21 cellular contexts compared by ENCODE assay signal in genomic region chr14:98513558-98513957, GRCh38.
"Had no signal": no experiment of that assay in that cellular context is flagged by ENCODE, and none has a peak within 500 bp of the region (broad histone marks: within the 10 kb centered on the region; RNA-seq: fewer than 3 reads in every experiment).

No MANE protein-coding gene starts in this region.

- H3K4me3 ChIP-seq: adrenal gland, SJSA1 had no signal

- H3K27me3 ChIP-seq: adrenal gland, SJSA1 had no signal

- H3K36me3 Mint-ChIP-seq: IgD-negative memory B cell had no signal

- H3K4me1 Mint-ChIP-seq: IgD-negative memory B cell had no signal

- H3K4me3 Mint-ChIP-seq: activated CD8-positive, alpha-beta memory T cell treated with anti-CD3 and anti-CD28 coated beads, Interleukin-2, amount 10 ng/mL, durations not matched to agents 7 days and 5 days; activated naive CD8-positive, alpha-beta T cell treated with anti-CD3 and anti-CD28 coated beads, Interleukin-2, amount 10 ng/mL, durations not matched to agents 7 days and 5 days; IgD-negative memory B cell had no signal

- H3K27ac ChIP-seq: adrenal gland, SJSA1 had no signal

- H3K36me3 ChIP-seq: adrenal gland, SJSA1 had no signal

- H3K27me3 Mint-ChIP-seq: activated CD8-positive, alpha-beta memory T cell treated with anti-CD3 and anti-CD28 coated beads, Interleukin-2, amount 10 ng/mL, durations not matched to agents 7 days and 5 days; activated naive CD8-positive, alpha-beta T cell treated with anti-CD3 and anti-CD28 coated beads, Interleukin-2, amount 10 ng/mL, durations not matched to agents 7 days and 5 days; IgD-negative memory B cell had no signal

- H3K9me3 ChIP-seq: adrenal gland, SJSA1 had no signal

- H3K4me1 ChIP-seq: adrenal gland, SJSA1 had no signal

- ATAC-seq: activated CD8-positive, alpha-beta memory T cell treated with anti-CD3 and anti-CD28 coated beads, Interleukin-2, amount 10 ng/mL, durations not matched to agents 7 days and 5 days; PC-3; SK-N-SH treated with all-trans-retinoic acid at 6 μM for 48 hours had no signal

- DNase-seq: activated CD4-positive, alpha-beta T cell treated with anti-CD3 and anti-CD28 coated beads for 48 hours; activated CD4-positive, alpha-beta T cell treated with anti-CD3 and anti-CD28 coated beads, Interleukin-2, amount 50 U/mL, for 48 hours; activated CD8-positive, alpha-beta memory T cell treated with anti-CD3 and anti-CD28 coated beads, Interleukin-2, amount 10 ng/mL, durations not matched to agents 7 days and 5 days; activated gamma-delta T cell treated with Interleukin-2 at 50 U/mL for 16 hours; activated naive CD8-positive, alpha-beta T cell treated with anti-CD3 and anti-CD28 coated beads, Interleukin-2, amount 10 ng/mL, durations not matched to agents 7 days and 5 days; activated T-cell treated with anti-CD3 and anti-CD28 coated beads, Interleukin-2, amount 50 U/mL, for 48 hours; adrenal gland; anterior cingulate cortex; KG1; NCI-H1092; NCI-H1417 treated with DMSO at 0.1 percent for 48 hours; NCI-H1694 treated with DMSO at 0.1 percent for 48 hours; NCI-H2029 treated with DMSO at 0.1 percent for 48 hours; NCI-H524; PC-3; SHP77; SW 1271 had no signal

- H3K27ac Mint-ChIP-seq: activated CD8-positive, alpha-beta memory T cell treated with anti-CD3 and anti-CD28 coated beads, Interleukin-2, amount 10 ng/mL, durations not matched to agents 7 days and 5 days; activated T-helper 2 cell treated with anti-CD3 and anti-CD28 coated beads, Interferon-gamma antibody, Interleukin-2, Interleukin-4, amounts not matched to agents 10 μg/mL and 5 μg/mL and 100 μg/mL, durations not matched to agents 14 hours and 24 hours and 36 hours; IgD-negative memory B cell had no signal
